In genomic region chr9:136543830-136544548, GRCh38 we compare ENCODE assay signal across 8 cellular contexts. TPM values are rescaled to one million over a fixed set of nuclear protein-coding genes. Genes with fewer than 3 reads are reported as not detected.
DNase-seq lines count a peak whose midpoint lies in the region; ATAC-seq and TF ChIP-seq lines count a peak whose summit lies in the region.

No MANE protein-coding gene starts in this region.

- H3K27ac Mint-ChIP-seq in CD8-positive, alpha-beta T cell, result peak overlapping the region; percentile 85

- ATAC-seq in CD8-positive, alpha-beta T cell, result no peak
- ATAC-seq in HG02884 (IDR thresholded peaks at IDR 0.05; ENCODE audit: unreplicated experiment), result no peak
- no peak for ATAC-seq in GM19395 (IDR thresholded peaks at IDR 0.05; ENCODE audit: unreplicated experiment)

- H3K36me3 Mint-ChIP-seq in CD8-positive, alpha-beta T cell, result peaks cover 8% of the 10 kb centered on the region

- H3K27me3 Mint-ChIP-seq in CD8-positive, alpha-beta T cell (ENCODE audit: low read depth), result no peaks in the 10 kb centered on the region

- H3K4me1 Mint-ChIP-seq in CD8-positive, alpha-beta T cell (ENCODE audit: low read depth), result peaks cover 49% of the 10 kb centered on the region

- H3K4me3 Mint-ChIP-seq in CD8-positive, alpha-beta T cell, result peak overlapping the region; percentile 85

- TF ChIP-seq CTCF in CD8-positive, alpha-beta T cell (IDR thresholded peaks at IDR 0.05), result no peak
- no peak for TF ChIP-seq CTCF in foreskin fibroblast (IDR thresholded peaks at IDR 0.05; ENCODE audit: low read depth, low read length)

- H3K4me1 ChIP-seq in CD8-positive, alpha-beta T cell (ENCODE audit: insufficient read depth, low read length), result peaks cover 52% of the 10 kb centered on the region
- H3K4me1 ChIP-seq in SJCRH30, result peaks cover 20% of the 10 kb centered on the region; the same call in 1 of the 2 replicates

- DNase-seq in CD8-positive, alpha-beta T cell, result no peak
- DNase-seq in SJCRH30 (peak; percentile 60 to 66), foreskin fibroblast (no peak), occipital lobe (lab: John Stamatoyannopoulos, UW) (peak; percentile 72), SIG-M5 treated with dmso at 0.1 percent for 504 hours (lab: John Stamatoyannopoulos, UW; ENCODE audit: unreplicated experiment) (no peak), DMS53 (lab: John Stamatoyannopoulos, UW) (no peak)

- CTCF ChIA-PET in CD8-positive, alpha-beta T cell (lab: Charles Lee), result interaction anchor here (0.6 kb wide), 1 partner anchor 60 kb away, joined by 3 read pairs; no protein-coding TSS in a partner anchor

- no peaks in the 10 kb centered on the region for H3K9me3 Mint-ChIP-seq in CD8-positive, alpha-beta T cell

- POLR2A ChIA-PET in CD8-positive, alpha-beta T cell (lab: Charles Lee), result interaction anchor here (1.1 kb wide), 1 partner anchor 11 kb away, joined by 3 read pairs; no protein-coding TSS in a partner anchor

- peak overlapping the region; percentile 90 for H3K4me3 ChIP-seq in CD8-positive, alpha-beta T cell (ENCODE audit: low read depth, low read length)
- H3K4me3 ChIP-seq in SJCRH30 (peak overlapping the region; percentile 81), foreskin fibroblast (ENCODE audit: low read depth in 1 of 2, low read length in 2 of 2) (peak overlapping the region; percentile 81 to 86)

- no peaks in the 10 kb centered on the region for H3K9me3 ChIP-seq in CD8-positive, alpha-beta T cell (ENCODE audit: low read length)
- H3K9me3 ChIP-seq in SJCRH30 (replicated peaks), result no peaks in the 10 kb centered on the region

- H3K36me3 ChIP-seq in CD8-positive, alpha-beta T cell (ENCODE audit: insufficient read depth, low read length), result peaks cover 3% of the 10 kb centered on the region
- H3K36me3 ChIP-seq in SJCRH30, result peaks cover 6% of the 10 kb centered on the region; the same call in 1 of the 2 replicates

- no peaks in the 10 kb centered on the region for H3K27me3 ChIP-seq in CD8-positive, alpha-beta T cell (ENCODE audit: insufficient read depth, low read length)
- H3K27me3 ChIP-seq in SJCRH30, result peaks cover 22% of the 10 kb centered on the region

- intact Hi-C loops in CD8-positive, alpha-beta T cell (cut with DNase I, micrococcal nuclease), result loop anchor here (2.0 to 10.0 kb wide), 3 partner anchors 251 to 1061 kb away; partner anchors contain the start of genes ARRDC1 (in 1 of the 2), CCDC183 (in 1 of the 2), QSOX2 (in 1 of the 2) and TMEM141 (in 1 of the 2)

- no peak overlapping the region for H3K27ac ChIP-seq in CD8-positive, alpha-beta T cell (ENCODE audit: low read depth, low read length)
- peak overlapping the region; percentile 37 for H3K27ac ChIP-seq in SJCRH30

RNA-seq across cellular contexts. Expression of gene NOTCH1, which starts 1.9 kb away (rescaled TPM):
- 10 to 100 TPM; 29.0 to 30.0 TPM for total RNA-seq in CD8-positive, alpha-beta T cell
- total RNA-seq in SJCRH30 (2014; rRNA removed; shearing (Covaris generic)), result 25.8 and 28.5 TPM in 2 replicates
- total RNA-seq in occipital lobe, result 22.9 TPM

Comparison
In these comparisons a context has a peak if more than half of its experiments do, and no peak if none do; other contexts are left out.
1. DNase-seq: peak in SJCRH30 (2 of 2) and occipital lobe (single experiment); none in CD8-positive, alpha-beta T cell (0 of 7), foreskin fibroblast (0 of 2), SIG-M5 treated with dmso at 0.1 percent for 504 hours (single experiment) and DMS53 (single experiment).
2. Peak in every context shown above with its lines, with median percentiles within 50 percentile points of each other: H3K4me3 ChIP-seq.